ENCODE assay signal across 29 cellular contexts in genomic region chr16:65515193-65515592, GRCh38.
"Had no signal": no experiment of that assay in that cellular context is flagged by ENCODE, and none has a peak within 500 bp of the region (broad histone marks: within the 10 kb centered on the region; RNA-seq: fewer than 3 reads in every experiment).

No MANE protein-coding gene starts in this region.

- H3K27ac ChIP-seq: adrenal gland, body of pancreas, dorsolateral prefrontal cortex had no signal

- H3K4me3 Mint-ChIP-seq: activated CD4-positive, alpha-beta memory T cell treated with anti-CD3 and anti-CD28 coated beads for 36 hours; activated CD4-positive, alpha-beta T cell treated with anti-CD3 and anti-CD28 coated beads for 36 hours; activated CD4-positive, alpha-beta T cell treated with anti-CD3 and anti-CD28 coated beads, Interleukin-2, amount 10 ng/mL, durations not matched to agents 24 days and 14 days; activated CD8-positive, alpha-beta memory T cell treated with anti-CD3 and anti-CD28 coated beads, Interleukin-2, amount 10 ng/mL, durations not matched to agents 7 days and 5 days; activated CD8-positive, alpha-beta T cell treated with anti-CD3 and anti-CD28 coated beads, Interleukin-2, amount 10 ng/mL, durations not matched to agents 7 days and 5 days; activated naive CD4-positive, alpha-beta T cell treated with anti-CD3 and anti-CD28 coated beads for 36 hours; activated naive CD4-positive, alpha-beta T cell treated with anti-CD3 and anti-CD28 coated beads, Interleukin-2, amount 50 U/mL, for 24 hours; activated naive CD8-positive, alpha-beta T cell treated with anti-CD3 and anti-CD28 coated beads for 36 hours; activated naive CD8-positive, alpha-beta T cell treated with anti-CD3 and anti-CD28 coated beads, Interleukin-2, amount 50 U/mL, for 24 hours; activated T-helper 1 cell treated with anti-CD3 and anti-CD28 coated beads, Interleukin-12 subunit alpha, Interleukin-12 subunit beta, Interleukin-2, Interleukin-4 antibody, amounts not matched to agents 30 ng/mL and 10 ng/mL and 1 ng/mL, durations not matched to agents 14 hours and 24 hours and 36 hours; dendritic cell treated with granulocyte-macrophage colony-stimulating factor and Interleukin-4, amounts not matched to agents 40 ng/mL and 50 ng/mL, for 4 days; endodermal cell had no signal

- H3K9me3 Mint-ChIP-seq: activated CD4-positive, alpha-beta T cell treated with anti-CD3 and anti-CD28 coated beads, Interleukin-2, amount 10 ng/mL, durations not matched to agents 24 days and 14 days; activated naive CD4-positive, alpha-beta T cell treated with anti-CD3 and anti-CD28 coated beads for 36 hours; activated naive CD4-positive, alpha-beta T cell treated with anti-CD3 and anti-CD28 coated beads, Interleukin-2, amount 50 U/mL, for 24 hours; activated naive CD8-positive, alpha-beta T cell treated with anti-CD3 and anti-CD28 coated beads for 36 hours; activated T-helper 1 cell treated with anti-CD3 and anti-CD28 coated beads, Interleukin-12 subunit alpha, Interleukin-12 subunit beta, Interleukin-2, Interleukin-4 antibody, amounts not matched to agents 30 ng/mL and 10 ng/mL and 1 ng/mL, durations not matched to agents 14 hours and 24 hours and 36 hours; endodermal cell had no signal

- H3K9me3 ChIP-seq: adrenal gland, body of pancreas had no signal

- H3K4me3 ChIP-seq: adrenal gland, body of pancreas, coronary artery, dorsolateral prefrontal cortex had no signal

- H3K4me1 ChIP-seq: adrenal gland, body of pancreas had no signal

- H3K27me3 ChIP-seq: adrenal gland, body of pancreas had no signal

- H3K27me3 Mint-ChIP-seq: activated CD4-positive, alpha-beta memory T cell treated with anti-CD3 and anti-CD28 coated beads for 36 hours; activated CD4-positive, alpha-beta T cell treated with anti-CD3 and anti-CD28 coated beads for 36 hours; activated CD4-positive, alpha-beta T cell treated with anti-CD3 and anti-CD28 coated beads, Interleukin-2, amount 10 ng/mL, durations not matched to agents 24 days and 14 days; activated CD8-positive, alpha-beta memory T cell treated with anti-CD3 and anti-CD28 coated beads, Interleukin-2, amount 10 ng/mL, durations not matched to agents 7 days and 5 days; activated naive CD4-positive, alpha-beta T cell treated with anti-CD3 and anti-CD28 coated beads, Interleukin-2, amount 50 U/mL, for 24 hours; activated naive CD8-positive, alpha-beta T cell treated with anti-CD3 and anti-CD28 coated beads for 36 hours; activated naive CD8-positive, alpha-beta T cell treated with anti-CD3 and anti-CD28 coated beads, Interleukin-2, amount 50 U/mL, for 24 hours; dendritic cell treated with granulocyte-macrophage colony-stimulating factor and Interleukin-4, amounts not matched to agents 40 ng/mL and 50 ng/mL, for 4 days had no signal

- H3K36me3 Mint-ChIP-seq: activated CD4-positive, alpha-beta memory T cell treated with anti-CD3 and anti-CD28 coated beads for 36 hours; activated CD8-positive, alpha-beta memory T cell treated with anti-CD3 and anti-CD28 coated beads, Interleukin-2, amount 10 ng/mL, durations not matched to agents 7 days and 5 days; activated naive CD4-positive, alpha-beta T cell treated with anti-CD3 and anti-CD28 coated beads, Interleukin-2, amount 50 U/mL, for 24 hours; activated naive CD8-positive, alpha-beta T cell treated with anti-CD3 and anti-CD28 coated beads for 36 hours had no signal

- DNase-seq: activated CD4-positive, alpha-beta memory T cell treated with anti-CD3 and anti-CD28 coated beads for 36 hours; activated CD4-positive, alpha-beta T cell treated with anti-CD3 and anti-CD28 coated beads for 36 hours; activated CD4-positive, alpha-beta T cell treated with anti-CD3 and anti-CD28 coated beads, Interleukin-2, amount 10 ng/mL, durations not matched to agents 24 days and 14 days; activated CD4-positive, CD25-positive, alpha-beta regulatory T cell; activated CD4-positive, CD25-positive, alpha-beta regulatory T cell treated with anti-CD3 and anti-CD28 coated beads, Interleukin-2, amount 50 U/mL, for 72 hours; activated CD8-positive, alpha-beta memory T cell treated with anti-CD3 and anti-CD28 coated beads, Interleukin-2, amount 10 ng/mL, durations not matched to agents 7 days and 5 days; activated CD8-positive, alpha-beta memory T cell treated with anti-CD3 and anti-CD28 coated beads, Interleukin-2, amount 50 U/mL, for 4 hours; activated CD8-positive, alpha-beta T cell treated with anti-CD3 and anti-CD28 coated beads, Interleukin-2, amount 10 ng/mL, durations not matched to agents 7 days and 5 days; activated effector memory CD4-positive, alpha-beta T cell treated with anti-CD3 and anti-CD28 coated beads, Interleukin-2, amount 50 U/mL, for 16 hours; activated naive CD4-positive, alpha-beta T cell treated with anti-CD3 and anti-CD28 coated beads for 36 hours; activated naive CD8-positive, alpha-beta T cell treated with anti-CD3 and anti-CD28 coated beads for 36 hours; activated naive CD8-positive, alpha-beta T cell treated with anti-CD3 and anti-CD28 coated beads, Interleukin-2, amount 50 U/mL, for 24 hours; activated T-cell treated with anti-CD3 and anti-CD28 coated beads, Interleukin-2, amount 50 U/mL, for 1 hour; activated T-cell treated with anti-CD3 and anti-CD28 coated beads, Interleukin-2, amount 50 U/mL, for 48 hours; adrenal gland; amygdala; aorta; body of pancreas; caudate nucleus; dorsolateral prefrontal cortex; effector memory CD4-positive, alpha-beta T cell; endodermal cell; foreskin fibroblast; T-helper 2 cell had no signal

- H3K36me3 ChIP-seq: adrenal gland had no signal

- H3K27ac Mint-ChIP-seq: activated CD4-positive, alpha-beta memory T cell treated with anti-CD3 and anti-CD28 coated beads for 36 hours; activated CD4-positive, alpha-beta T cell treated with anti-CD3 and anti-CD28 coated beads for 36 hours; activated CD4-positive, alpha-beta T cell treated with anti-CD3 and anti-CD28 coated beads, Interleukin-2, amount 10 ng/mL, durations not matched to agents 24 days and 14 days; activated CD8-positive, alpha-beta memory T cell treated with anti-CD3 and anti-CD28 coated beads, Interleukin-2, amount 10 ng/mL, durations not matched to agents 7 days and 5 days; activated CD8-positive, alpha-beta T cell treated with anti-CD3 and anti-CD28 coated beads, Interleukin-2, amount 10 ng/mL, durations not matched to agents 7 days and 5 days; activated naive CD4-positive, alpha-beta T cell treated with anti-CD3 and anti-CD28 coated beads for 36 hours; activated naive CD4-positive, alpha-beta T cell treated with anti-CD3 and anti-CD28 coated beads, Interleukin-2, amount 50 U/mL, for 24 hours; activated naive CD8-positive, alpha-beta T cell treated with anti-CD3 and anti-CD28 coated beads for 36 hours; activated naive CD8-positive, alpha-beta T cell treated with anti-CD3 and anti-CD28 coated beads, Interleukin-2, amount 50 U/mL, for 24 hours; activated T-helper 1 cell treated with anti-CD3 and anti-CD28 coated beads, Interleukin-12 subunit alpha, Interleukin-12 subunit beta, Interleukin-2, Interleukin-4 antibody, amounts not matched to agents 30 ng/mL and 10 ng/mL and 1 ng/mL, durations not matched to agents 14 hours and 24 hours and 36 hours; activated T-helper 2 cell treated with anti-CD3 and anti-CD28 coated beads, Interferon-gamma antibody, Interleukin-2, Interleukin-4, amounts not matched to agents 10 μg/mL and 5 μg/mL and 100 μg/mL, durations not matched to agents 14 hours and 24 hours and 36 hours; dendritic cell treated with granulocyte-macrophage colony-stimulating factor and Interleukin-4, amounts not matched to agents 40 ng/mL and 50 ng/mL, for 4 days; endodermal cell had no signal

- H3K4me1 Mint-ChIP-seq: activated CD4-positive, alpha-beta T cell treated with anti-CD3 and anti-CD28 coated beads for 36 hours; activated CD4-positive, alpha-beta T cell treated with anti-CD3 and anti-CD28 coated beads, Interleukin-2, amount 10 ng/mL, durations not matched to agents 24 days and 14 days; activated CD8-positive, alpha-beta memory T cell treated with anti-CD3 and anti-CD28 coated beads, Interleukin-2, amount 10 ng/mL, durations not matched to agents 7 days and 5 days; activated naive CD4-positive, alpha-beta T cell treated with anti-CD3 and anti-CD28 coated beads, Interleukin-2, amount 50 U/mL, for 24 hours; activated naive CD8-positive, alpha-beta T cell treated with anti-CD3 and anti-CD28 coated beads for 36 hours; activated naive CD8-positive, alpha-beta T cell treated with anti-CD3 and anti-CD28 coated beads, Interleukin-2, amount 50 U/mL, for 24 hours had no signal
